In genomic region chr19:51607920-51608562, GRCh38 we compare ENCODE assay signal across 8 cellular contexts. TPM values are rescaled to one million over a fixed set of nuclear protein-coding genes. Genes with fewer than 3 reads are reported as not detected.
A peak's percentile ranks its signal among the peaks of the same experiment; 100 is the strongest.
DNase-seq lines count a peak whose midpoint lies in the region; FAIRE-seq and TF ChIP-seq lines count a peak whose summit lies in the region.

No MANE protein-coding gene starts in this region.

- no peaks in the 10 kb centered on the region for H3K36me3 Mint-ChIP-seq in brain

- H3K9me3 ChIP-seq in kidney (ENCODE audit: control insufficient read depth in 1 of 2, low read length in 2 of 2): peaks cover 0 to 4% of the 10 kb centered on the region in 2 donors

- DNase-seq in Ammon's horn (ENCODE audit: low spot score): peak; percentile 64
- peak; percentile 96 for DNase-seq in HT-29 (ENCODE audit: low spot score)
- peak; percentile 42 for DNase-seq in T-helper 9 cell
- peak; percentile 84 for DNase-seq in kidney
- peak; percentile 13 for DNase-seq in stimulated activated CD4-positive, alpha-beta T cell treated with anti-CD3 and anti-CD28 coated beads, Interleukin-2, amount 100 ng/mL, for 4 hours (ENCODE audit: low read depth)
- no peak for DNase-seq in NCI-H2081 treated with DMSO at 0.1 percent for 48 hours (lab: John Stamatoyannopoulos, UW)
- no peak for DNase-seq in COLO668 (lab: John Stamatoyannopoulos, UW; ENCODE audit: unreplicated experiment)

- no peak overlapping the region for H3K4me3 ChIP-seq in kidney (ENCODE audit: low read length in 2 of 2)

- no peak overlapping the region for H3K27ac ChIP-seq in kidney (ENCODE audit: low read depth in 2 of 2, low read length in 2 of 2)

- no peak overlapping the region for H3K27ac Mint-ChIP-seq in brain

- no peaks in the 10 kb centered on the region for H3K4me1 ChIP-seq in kidney (ENCODE audit: control insufficient read depth in 1 of 2, insufficient read depth in 1 of 2, low read depth in 1 of 2, low read length in 2 of 2)

- H3K9ac ChIP-seq in kidney (ENCODE audit: low read length in 2 of 2): no peak overlapping the region

- peaks cover 63% of the 10 kb centered on the region for H3K27me3 Mint-ChIP-seq in brain

- intact Hi-C loops in kidney (cut with DNase I): no loop called here

- H3K36me3 ChIP-seq in kidney (ENCODE audit: control insufficient read depth in 1 of 2, insufficient read depth in 2 of 2, low read length in 2 of 2): no peaks in the 10 kb centered on the region

- FAIRE-seq in kidney (lab: Jason Lieb, UNC): no peak

- H3K9me3 Mint-ChIP-seq in brain: peaks cover 0 to 8% (median 0%) of the 10 kb centered on the region in 5 experiments

- no peak overlapping the region for H3K4me3 Mint-ChIP-seq in brain

- no peaks in the 10 kb centered on the region for H3K4me1 Mint-ChIP-seq in brain

- TF ChIP-seq CTCF in brain (conservative IDR thresholded peaks at IDR 0.05) (peak; percentile 50 to 70), kidney (IDR thresholded peaks at IDR 0.05; ENCODE audit: borderline replicate concordance, extremely low read depth, insufficient read depth) (peak; percentile 24)

RNA-seq across cellular contexts. Expression of gene SIGLEC5, which starts 22.2 kb away (rescaled TPM):
- not detected in 2 replicates for total RNA-seq in HT-29 (2014; rRNA removed; shearing (Covaris generic))
- polyA plus RNA-seq in brain (ENCODE audit: insufficient read depth, low read depth, low replicate concordance) (0.44 TPM), kidney (ENCODE audit: insufficient read depth, low read depth, low replicate concordance) (not detected)
- not detected for total RNA-seq in kidney

RNA-seq across cellular contexts. Expression of gene ZNF175, which starts 37.0 kb away (rescaled TPM):
- 1.1 and 1.8 TPM in 2 replicates for total RNA-seq in HT-29 (2014; rRNA removed; shearing (Covaris generic))
- 4.9 TPM for polyA plus RNA-seq in brain (ENCODE audit: insufficient read depth, low read depth, low replicate concordance)
- total RNA-seq in kidney: 20.1 TPM
- 3.3 TPM for polyA plus RNA-seq in kidney (ENCODE audit: insufficient read depth, low read depth, low replicate concordance)

RNA-seq across cellular contexts. Expression of gene SIGLEC14, which starts 38.6 kb away (rescaled TPM):
- total RNA-seq in HT-29 (2014; rRNA removed; shearing (Covaris generic)): not detected in 2 replicates
- polyA plus RNA-seq in brain (ENCODE audit: insufficient read depth, low read depth, low replicate concordance) (0.34 TPM), kidney (ENCODE audit: insufficient read depth, low read depth, low replicate concordance) (0.26 TPM)
- 11.5 TPM for total RNA-seq in kidney

Comparison
In these comparisons a context has a peak if more than half of its experiments do, and no peak if none do; other contexts are left out.
1. DNase-seq: peak in Ammon's horn (single experiment), HT-29 (single experiment), T-helper 9 cell (single experiment), kidney (single experiment) and stimulated activated CD4-positive, alpha-beta T cell treated with anti-CD3 and anti-CD28 coated beads, Interleukin-2, amount 100 ng/mL, for 4 hours (single experiment); none in NCI-H2081 treated with DMSO at 0.1 percent for 48 hours (single experiment) and COLO668 (single experiment).
2. RNA of gene SIGLEC14, which starts 38.6 kb away (total RNA-seq): 11.5 TPM in kidney (single experiment); not detected in HT-29; every median in the first group is over 10 times any median in the second.